ENCODE assay signal across 15 cellular contexts in the genomic region with DNA sequence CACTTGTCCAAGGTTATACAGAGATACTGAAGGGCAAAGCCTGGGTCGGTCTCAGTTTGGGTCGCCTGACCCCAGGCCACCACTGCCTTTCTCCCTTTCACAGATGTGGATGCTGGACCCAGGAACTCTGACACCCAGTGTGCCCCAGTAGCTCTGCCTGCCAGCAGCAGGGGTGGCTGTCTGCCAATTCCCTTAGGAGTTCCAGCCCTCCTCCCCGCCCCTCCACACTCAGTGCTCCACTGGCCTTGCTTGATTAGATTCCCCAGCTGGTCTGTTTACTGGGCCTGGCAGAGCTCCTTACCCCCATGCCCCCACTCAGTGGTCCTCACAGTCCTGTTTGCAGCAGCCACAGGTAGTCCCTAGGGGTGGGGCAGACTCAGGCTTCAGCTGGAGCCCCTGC.
A peak's percentile ranks its signal among the peaks of the same experiment; 100 is the strongest.
DNase-seq lines count a peak whose midpoint lies in the region; ATAC-seq and TF ChIP-seq lines count a peak whose summit lies in the region.
"Had no signal": no experiment of that assay in that cellular context is flagged by ENCODE, and none has a peak within 500 bp of the region (broad histone marks: within the 10 kb centered on the region; RNA-seq: fewer than 3 reads in every experiment).

No MANE protein-coding gene starts in this region.

- peaks cover 10% of the 10 kb centered on the region for H3K36me3 Mint-ChIP-seq in chondrocyte (ENCODE audit: low read depth)
- no peaks in the 10 kb centered on the region for H3K36me3 Mint-ChIP-seq in CD14-positive monocyte
- H3K36me3 Mint-ChIP-seq: CD4-positive, CD25-positive, alpha-beta regulatory T cell had no signal

- H3K9me3 Mint-ChIP-seq in chondrocyte (ENCODE audit: low read depth) (peaks cover 7% of the 10 kb centered on the region), CD14-positive monocyte (peaks cover 3 to 20% (median 5%) of the 10 kb centered on the region in 7 donors)

- intact Hi-C loops in cardiac septum (cut with DNase I): loop anchor here (2.0 kb wide), 1 partner anchor 77 kb away; no protein-coding TSS in a partner anchor
- intact Hi-C loops in posterior cingulate gyrus (cut with DNase I): no loop called here
- intact Hi-C loops in CD14-positive monocyte (cut with micrococcal nuclease): no loop called here

- no peak for ATAC-seq in GM18520 (IDR thresholded peaks at IDR 0.05; ENCODE audit: unreplicated experiment)

- H3K4me3 Mint-ChIP-seq in chondrocyte (ENCODE audit: unreplicated experiment) (no peak overlapping the region), CD14-positive monocyte (no peak overlapping the region)
- H3K4me3 Mint-ChIP-seq: CD4-positive, CD25-positive, alpha-beta regulatory T cell had no signal

- H3K27ac Mint-ChIP-seq in chondrocyte (ENCODE audit: unreplicated experiment) (no peak overlapping the region), CD14-positive monocyte (no peak overlapping the region)

- peaks cover 15% of the 10 kb centered on the region for H3K4me1 Mint-ChIP-seq in chondrocyte (ENCODE audit: low read depth)
- no peaks in the 10 kb centered on the region for H3K4me1 Mint-ChIP-seq in CD14-positive monocyte
- H3K4me1 Mint-ChIP-seq: CD4-positive, CD25-positive, alpha-beta regulatory T cell had no signal

- peak; percentile 21 for DNase-seq in EL
- DNase-seq in RPMI8226: peak; percentile 23
- peak; percentile 83 for DNase-seq in cardiac septum (ENCODE audit: low spot score)
- peak in 7 of 10 donors; percentile 27 to 91 (median 50) for DNase-seq in posterior cingulate gyrus
- DNase-seq in chondrocyte (ENCODE audit: low spot score): no peak
- no peak for DNase-seq in CD1c-positive myeloid dendritic cell (ENCODE audit: extremely low spot score)
- no peak for DNase-seq in CD14-positive monocyte (ENCODE audit: low spot score)
- DNase-seq: activated CD4-positive, alpha-beta T cell treated with anti-CD3 and anti-CD28 coated beads for 4 hours; CD4-positive, CD25-positive, alpha-beta regulatory T cell; NCI-H1436; NCI-H774; stimulated activated CD4-positive, alpha-beta T cell treated with anti-CD3 and anti-CD28 coated beads, Interleukin-4, amount 100 ng/mL, for 24 hours; stimulated activated naive CD4-positive, alpha-beta T cell; SW 1271 had no signal

- TF ChIP-seq CTCF in chondrocyte (IDR thresholded peaks at IDR 0.05) (no peak), CD14-positive monocyte (IDR thresholded peaks at IDR 0.05) (no peak)

- H3K27me3 Mint-ChIP-seq in chondrocyte (ENCODE audit: low read depth) (no peaks in the 10 kb centered on the region), CD14-positive monocyte (ENCODE audit: low read depth in 3 of 3) (peaks cover 1 to 5% (median 4%) of the 10 kb centered on the region in 3 donors)
- H3K27me3 Mint-ChIP-seq: CD4-positive, CD25-positive, alpha-beta regulatory T cell had no signal

Comparison
In these comparisons a context has a peak if more than half of its experiments do, and no peak if none do; other contexts are left out.
1. DNase-seq: peak in EL (single experiment), RPMI8226 (single experiment), cardiac septum (single experiment) and posterior cingulate gyrus (7 of 10); none in chondrocyte (single experiment), CD1c-positive myeloid dendritic cell (single experiment) and CD14-positive monocyte (single experiment).